Comparison of ENCODE assay signal across 1 cellular context in genomic region chr13:113493315-113493951, GRCh38.
TF ChIP-seq lines count a peak whose summit lies in the region.

No MANE protein-coding gene starts in this region.

TF ChIP-seq in HepG2, 621 proteins besides CTCF, POLR2A, EP300 and RAD21 (continued from another document and continues in another):
- no peak for TF ChIP-seq FOXA1 (IDR thresholded peaks at IDR 0.05)
- TF ChIP-seq FOXA1 (CRISPR knock-in tag; IDR thresholded peaks at IDR 0.05) = peak; percentile 77
- peak; percentile 48; the same call in 1 of the 2 replicates for TF ChIP-seq CREB1 (IDR thresholded peaks at IDR 0.05)
- 0 out of 2 replicates have a peak, but pooled peaks have one; percentile 49 for TF ChIP-seq CREB1 (CRISPR knock-in tag; IDR thresholded peaks at IDR 0.05)
- peak; percentile 93 for TF ChIP-seq CEBPB (IDR thresholded peaks at IDR 0.05; ENCODE audit: borderline replicate concordance, low read depth, low read length)
- TF ChIP-seq ZNF564 (CRISPR knock-in tag; IDR thresholded peaks at IDR 0.05) = no peak
- TF ChIP-seq SRF (IDR thresholded peaks at IDR 0.05; ENCODE audit: low read depth, low read length) = no peak
- no peak for TF ChIP-seq ZNF75D (CRISPR knock-in tag; IDR thresholded peaks at IDR 0.05; ENCODE audit: borderline replicate concordance)
- TF ChIP-seq CEBPG (CRISPR knock-in tag; IDR thresholded peaks at IDR 0.05) = peak; percentile 94
- no peak for TF ChIP-seq SOX13 (IDR thresholded peaks at IDR 0.05)
- TF ChIP-seq SOX13 (CRISPR knock-in tag; conservative IDR thresholded peaks at IDR 0.05 in 1 of 2, IDR thresholded peaks at IDR 0.05 in 1 of 2) = peak in 1 of 2 experiments; percentile 52; a peak in 1 of 4 replicates
- peak; percentile 60; the same call in 1 of the 2 replicates for TF ChIP-seq FOXK1 (CRISPR knock-in tag; IDR thresholded peaks at IDR 0.05; ENCODE audit: borderline replicate concordance, low read depth)
- TF ChIP-seq RCOR2 (CRISPR knock-in tag; IDR thresholded peaks at IDR 0.05) = peak; percentile 76
- no peak for TF ChIP-seq GLI4 (CRISPR knock-in tag; IDR thresholded peaks at IDR 0.05; ENCODE audit: borderline replicate concordance)
- TF ChIP-seq MYC (CRISPR knock-in tag; IDR thresholded peaks at IDR 0.05; ENCODE audit: borderline replicate concordance) = no peak
- TF ChIP-seq ZGPAT (CRISPR knock-in tag; IDR thresholded peaks at IDR 0.05) = peak; percentile 78
- no peak for TF ChIP-seq ZBTB44 (CRISPR knock-in tag; IDR thresholded peaks at IDR 0.05)
- no peak for TF ChIP-seq ZNF589 (CRISPR knock-in tag; conservative IDR thresholded peaks at IDR 0.05)
- no peak for TF ChIP-seq ZMAT5 (CRISPR knock-in tag; IDR thresholded peaks at IDR 0.05; ENCODE audit: borderline replicate concordance, low read depth)
- TF ChIP-seq MAFG (CRISPR knock-in tag; IDR thresholded peaks at IDR 0.05) = no peak
- no peak for TF ChIP-seq ZNF607 (CRISPR knock-in tag; IDR thresholded peaks at IDR 0.05; ENCODE audit: borderline replicate concordance)
- TF ChIP-seq MNT (IDR thresholded peaks at IDR 0.05) = peak; percentile 72
- no peak for TF ChIP-seq FOXP1 (IDR thresholded peaks at IDR 0.05)
- TF ChIP-seq FOXP1 (CRISPR knock-in tag; IDR thresholded peaks at IDR 0.05) = peak; percentile 68
- TF ChIP-seq ZNF329 (CRISPR knock-in tag; IDR thresholded peaks at IDR 0.05; ENCODE audit: low read depth) = no peak
- TF ChIP-seq ZNF792 (CRISPR knock-in tag; IDR thresholded peaks at IDR 0.05) = peak; percentile 73; the same call in 1 of the 2 replicates
- TF ChIP-seq ARID2 (CRISPR knock-in tag; IDR thresholded peaks at IDR 0.05; ENCODE audit: borderline replicate concordance) = no peak
- TF ChIP-seq PBX2 (CRISPR knock-in tag; IDR thresholded peaks at IDR 0.05) = no peak
- TF ChIP-seq ETS1 (CRISPR knock-in tag; IDR thresholded peaks at IDR 0.05) = no peak
- TF ChIP-seq SAP130 (CRISPR knock-in tag; IDR thresholded peaks at IDR 0.05; ENCODE audit: low read depth) = peak; percentile 97
- TF ChIP-seq PPARG (CRISPR knock-in tag; conservative IDR thresholded peaks at IDR 0.05) = no peak
- no peak for TF ChIP-seq CEBPZ (IDR thresholded peaks at IDR 0.05; ENCODE audit: low read length)
- no peak for TF ChIP-seq ZSCAN22 (CRISPR knock-in tag; IDR thresholded peaks at IDR 0.05)
- no peak for TF ChIP-seq STAT5B (CRISPR knock-in tag; IDR thresholded peaks at IDR 0.05)
- no peak for TF ChIP-seq TOE1 (CRISPR knock-in tag; IDR thresholded peaks at IDR 0.05)
- no peak for TF ChIP-seq CSRNP1 (CRISPR knock-in tag; IDR thresholded peaks at IDR 0.05)
- no peak for TF ChIP-seq YY1 (IDR thresholded peaks at IDR 0.05; ENCODE audit: insufficient read depth, insufficient replicate concordance, low read depth, low read length)
- TF ChIP-seq GATAD2A (CRISPR knock-in tag; IDR thresholded peaks at IDR 0.05) = peak; percentile 89
- TF ChIP-seq CHCHD3 (CRISPR knock-in tag; IDR thresholded peaks at IDR 0.05) = no peak
- TF ChIP-seq JUN (CRISPR knock-in tag; IDR thresholded peaks at IDR 0.05) = peak; percentile 90
- peak; percentile 45; the same call in 1 of the 2 replicates for TF ChIP-seq MAX (IDR thresholded peaks at IDR 0.05)
- TF ChIP-seq MXI1 (IDR thresholded peaks at IDR 0.05; ENCODE audit: borderline replicate concordance, low read depth, low read length) = peak; percentile 84; the same call in 1 of the 3 replicates
- no peak for TF ChIP-seq SMAD9 (CRISPR knock-in tag; IDR thresholded peaks at IDR 0.05)
- no peak for TF ChIP-seq ZFP90 (CRISPR knock-in tag; IDR thresholded peaks at IDR 0.05; ENCODE audit: borderline replicate concordance)
- no peak for TF ChIP-seq ZNF570 (CRISPR knock-in tag; IDR thresholded peaks at IDR 0.05; ENCODE audit: borderline replicate concordance)
- peak; percentile 96 for TF ChIP-seq FOSL2 (CRISPR knock-in tag; IDR thresholded peaks at IDR 0.05)
- TF ChIP-seq RORA (CRISPR knock-in tag; IDR thresholded peaks at IDR 0.05) = no peak
- TF ChIP-seq JUNB (CRISPR knock-in tag; IDR thresholded peaks at IDR 0.05; ENCODE audit: borderline replicate concordance) = peak; percentile 90
- TF ChIP-seq ZBTB7A (CRISPR knock-in tag; IDR thresholded peaks at IDR 0.05) = no peak
- no peak for TF ChIP-seq ZNF180 (CRISPR knock-in tag; IDR thresholded peaks at IDR 0.05; ENCODE audit: borderline replicate concordance, low read depth)
- no peak for TF ChIP-seq AKAP8 (CRISPR knock-in tag; IDR thresholded peaks at IDR 0.05)
- TF ChIP-seq SKIL (CRISPR knock-in tag; IDR thresholded peaks at IDR 0.05; ENCODE audit: borderline replicate concordance) = no peak
- no peak for TF ChIP-seq ZBTB21 (CRISPR knock-in tag; IDR thresholded peaks at IDR 0.05)
- TF ChIP-seq FOXP4 (CRISPR knock-in tag; IDR thresholded peaks at IDR 0.05) = peak; percentile 57
